Comparison of ENCODE assay signal across 8 cellular contexts in the genomic region with DNA sequence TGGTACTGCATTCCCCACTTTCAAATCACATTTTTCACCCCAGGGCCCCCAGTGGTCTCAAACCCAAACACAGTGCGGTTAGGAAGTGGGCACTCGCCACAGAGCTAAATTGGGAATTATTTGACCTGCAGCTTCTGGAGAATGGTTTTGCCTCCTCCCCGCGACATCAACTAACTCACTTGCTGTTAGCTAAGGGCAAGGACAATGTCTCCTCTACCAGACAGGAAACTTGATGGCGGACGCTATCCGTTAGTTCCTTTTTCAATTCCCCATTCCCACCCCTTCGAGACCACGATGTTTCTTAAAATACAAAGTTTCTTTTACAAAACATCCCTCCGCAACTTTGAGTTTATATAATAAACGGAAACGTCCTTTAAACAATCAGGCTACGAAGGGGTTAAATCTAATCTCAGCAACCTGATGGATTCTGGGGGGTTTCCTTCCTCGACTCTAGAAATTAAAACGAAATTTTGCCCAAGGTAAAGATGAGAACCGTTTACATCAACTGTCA. TPM values are rescaled to one million over a fixed set of nuclear protein-coding genes. Genes with fewer than 3 reads are reported as not detected.
DNase-seq lines count a peak whose midpoint lies in the region; ATAC-seq and TF ChIP-seq lines count a peak whose summit lies in the region.

No MANE protein-coding gene starts in this region.

- in situ Hi-C loops in GM23248 (cut with MboI): no loop called here

- H3K79me2 ChIP-seq in GM23248 (ENCODE audit: insufficient read depth): peaks cover 50% of the 10 kb centered on the region

- peaks cover 33% of the 10 kb centered on the region for H3K36me3 Mint-ChIP-seq in nephron progenitor cell (ENCODE audit: low read depth)

- peaks cover 36% of the 10 kb centered on the region for H3K4me1 Mint-ChIP-seq in nephron progenitor cell

- WGBS in GM23248 (ENCODE audit: low coverage in 1 of 2, low lambda C conversion rate in 2 of 2, missing lambda C conversion rate in 2 of 2), 2 experiments: 2 to 3% methylated on average over 16 of the region's 16 CpGs

- TF ChIP-seq CTCF in dorsolateral prefrontal cortex (IDR thresholded peaks at IDR 0.05 in 54 of 56, conservative IDR thresholded peaks at IDR 0.05 in 2 of 56; ENCODE audit: low read depth in 1 of 56, partially characterized antibody in 56 of 56) (no peak), nephron progenitor cell (IDR thresholded peaks at IDR 0.05) (no peak)

- H4K20me1 ChIP-seq in GM23248 (ENCODE audit: insufficient read depth): peaks cover 9% of the 10 kb centered on the region; the same call in 1 of the 2 replicates

- H3K4me2 ChIP-seq in GM23248 (ENCODE audit: unreplicated experiment): peak overlapping the region; percentile 98

- no peaks in the 10 kb centered on the region for H3K9me3 Mint-ChIP-seq in nephron progenitor cell

- peak overlapping the region; percentile 95 for H3K4me3 Mint-ChIP-seq in nephron progenitor cell

- peak; percentile 48 for DNase-seq in GM23248
- peak in 2 of 10 donors; percentile 13 to 20 for DNase-seq in dorsolateral prefrontal cortex
- DNase-seq in nephron progenitor cell: peak; percentile 15
- DNase-seq in NK-92 treated with Interleukin-12 subunit alpha and Interleukin-12 subunit beta, amount 100 ng/mL, for 24 hours (lab: John Stamatoyannopoulos, UW): no peak
- no peak for DNase-seq in NCI-H774 (lab: John Stamatoyannopoulos, UW)

- H3K9me3 ChIP-seq in GM23248 (ENCODE audit: low read depth): no peaks in the 10 kb centered on the region

- peaks cover 12% of the 10 kb centered on the region for H3F3A ChIP-seq in GM23248 (ENCODE audit: insufficient read depth)

- ATAC-seq in SK-N-SH treated with all-trans-retinoic acid at 6 μM for 48 hours (no peak), GM21515 (IDR thresholded peaks at IDR 0.05; ENCODE audit: unreplicated experiment) (no peak), HG02870 (IDR thresholded peaks at IDR 0.05; ENCODE audit: unreplicated experiment) (no peak)

- peaks cover 23% of the 10 kb centered on the region for H3K27me3 Mint-ChIP-seq in nephron progenitor cell (ENCODE audit: low read depth, poor library complexity)

- intact Hi-C loops in dorsolateral prefrontal cortex (cut with DNase I): loop anchor here (2.0 to 10.0 kb wide), 5 partner anchors 79 to 596 kb away; a partner anchor contains a TSS

- no peaks in the 10 kb centered on the region for H3K9me2 ChIP-seq in GM23248 (ENCODE audit: insufficient read depth)

- H3K27me3 ChIP-seq in GM23248 (replicated peaks; ENCODE audit: insufficient read depth) (no peaks in the 10 kb centered on the region), dorsolateral prefrontal cortex (no peaks in the 10 kb centered on the region)

- peaks cover 29% of the 10 kb centered on the region for H3K4me1 ChIP-seq in GM23248 (ENCODE audit: insufficient read depth)

- H2AFZ ChIP-seq in GM23248: peak overlapping the region; percentile 94

- peak overlapping the region; percentile 98 for H3K9ac ChIP-seq in GM23248

- peaks cover 11% of the 10 kb centered on the region for H3K36me3 ChIP-seq in GM23248 (ENCODE audit: low read depth)

- H3K27ac Mint-ChIP-seq in nephron progenitor cell: peak overlapping the region; percentile 99

- peak overlapping the region; percentile 95 for H3K27ac ChIP-seq in GM23248
- H3K27ac ChIP-seq in dorsolateral prefrontal cortex: peak overlapping the region; percentile 54 to 100 (median 99)

- H3K4me3 ChIP-seq in GM23248 (peak overlapping the region; percentile 91), dorsolateral prefrontal cortex (peak overlapping the region; percentile 68 to 100 (median 99))

TF ChIP-seq in SK-N-SH treated with all-trans-retinoic acid at 6 μM for 48 hours, 23 proteins besides CTCF, POLR2A, EP300 and RAD21:
- TF ChIP-seq RARB (CRISPR knock-in tag; IDR thresholded peaks at IDR 0.05) (no peak), ZNF8 (CRISPR knock-in tag; IDR thresholded peaks at IDR 0.05) (peak; percentile 64; the same call in 1 of the 2 replicates), ZNF565 (CRISPR knock-in tag; conservative IDR thresholded peaks at IDR 0.05; ENCODE audit: low read depth) (no peak), OSR1 (CRISPR knock-in tag; IDR thresholded peaks at IDR 0.05) (no peak), ISL1 (CRISPR knock-in tag; IDR thresholded peaks at IDR 0.05) (no peak), TCF4 (CRISPR knock-in tag; IDR thresholded peaks at IDR 0.05; ENCODE audit: borderline replicate concordance) (no peak), GLIS3 (CRISPR knock-in tag; IDR thresholded peaks at IDR 0.05) (no peak), TOX (CRISPR knock-in tag; IDR thresholded peaks at IDR 0.05; ENCODE audit: borderline replicate concordance) (no peak)

RNA-seq across cellular contexts. Expression of a gene that starts 0.5 kb away (rescaled TPM):
- total RNA-seq in GM23248 (2014; rRNA removed; shearing (Covaris generic)): 20.9 and 41.9 TPM in 2 replicates
- 27.0 and 27.5 TPM in 2 replicates for polyA plus RNA-seq in GM23248 (2016; fragmentation: Nextera tagmentation; extraction: Ambion mirVana)
- total RNA-seq in dorsolateral prefrontal cortex: 100 to 1,000 TPM in 73 of 120 experiments, 10 to 100 TPM in 47; 73.9 to 129 (median 102) TPM

RNA-seq across cellular contexts. Expression of a gene that starts 24.1 kb away (rescaled TPM):
- 4.0 and 10.2 TPM in 2 replicates for total RNA-seq in GM23248 (2014; rRNA removed; shearing (Covaris generic))
- 1.8 and 2.1 TPM in 2 replicates for polyA plus RNA-seq in GM23248 (2016; fragmentation: Nextera tagmentation; extraction: Ambion mirVana)
- 10 to 100 TPM in 10 of 120 experiments, 1 to 10 TPM in 110; 3.7 to 12.6 (median 6.9) TPM for total RNA-seq in dorsolateral prefrontal cortex

RNA-seq across cellular contexts. Expression of a gene that starts 59.9 kb away (rescaled TPM):
- total RNA-seq in GM23248 (2014; rRNA removed; shearing (Covaris generic)): not detected in 2 replicates
- polyA plus RNA-seq in GM23248 (2016; fragmentation: Nextera tagmentation; extraction: Ambion mirVana): not detected in 2 replicates
- 1 to 10 TPM in 1 of 120 experiments, under 1 TPM in 1, not detected in 118; 0.97 to 1.3 TPM for total RNA-seq in dorsolateral prefrontal cortex

Comparison
In these comparisons a context has a peak if more than half of its experiments do, and no peak if none do; other contexts are left out.
1. DNase-seq: peak in GM23248 (single experiment) and nephron progenitor cell (single experiment); none in NK-92 treated with Interleukin-12 subunit alpha and Interleukin-12 subunit beta, amount 100 ng/mL, for 24 hours (single experiment) and NCI-H774 (single experiment).